1 cellular context compared by ENCODE assay signal in the genomic region with DNA sequence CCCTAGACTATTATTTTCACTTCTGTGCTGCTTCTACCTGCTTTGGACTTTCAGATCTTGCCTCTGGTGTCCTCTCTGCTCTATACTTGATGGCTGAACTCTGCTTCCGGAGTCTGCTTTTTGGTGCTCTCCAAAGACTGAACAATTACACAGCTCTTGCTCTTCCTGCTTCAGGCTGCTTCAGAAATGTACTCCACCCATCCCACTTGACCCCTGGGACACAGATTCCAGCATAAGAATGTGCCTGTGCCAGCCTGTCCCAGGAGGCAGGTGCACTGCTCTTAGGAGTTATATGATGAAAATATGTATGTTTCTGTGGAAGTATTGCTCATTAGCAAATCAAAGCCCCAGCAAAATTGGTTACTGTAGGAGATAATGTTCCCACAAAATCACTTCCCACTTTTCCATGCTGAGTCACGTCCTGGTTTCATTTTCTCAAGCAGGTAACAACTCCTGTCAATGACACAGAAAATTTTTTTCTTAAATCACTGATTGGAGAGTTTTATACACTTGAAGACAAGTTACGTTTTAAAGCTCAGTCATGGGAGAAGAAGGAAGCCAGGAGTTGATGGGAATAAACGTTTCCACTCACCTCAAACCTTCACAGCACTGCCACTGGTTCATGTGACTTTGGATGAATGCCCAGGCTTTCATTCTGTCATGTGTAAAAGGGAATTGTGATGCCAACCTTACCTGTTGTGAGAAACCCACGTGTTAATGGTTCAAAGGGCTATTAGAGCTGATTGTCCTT.
TF ChIP-seq lines count a peak whose summit lies in the region.

No MANE protein-coding gene starts in this region.

TF ChIP-seq in GM23338, 12 proteins besides CTCF, POLR2A, EP300 and RAD21 (continued from another document):
- TF ChIP-seq ZNF462 (CRISPR knock-in tag; IDR thresholded peaks at IDR 0.05) (no peak), CREB1 (CRISPR knock-in tag; IDR thresholded peaks at IDR 0.05; ENCODE audit: low read depth) (no peak), EZH2 (IDR thresholded peaks at IDR 0.05; ENCODE audit: low read depth, unreplicated experiment) (no peak), JUNB (IDR thresholded peaks at IDR 0.05; ENCODE audit: unreplicated experiment) (no peak), ZNF331 (CRISPR knock-in tag; IDR thresholded peaks at IDR 0.05; ENCODE audit: low read depth) (no peak), EZH2phosphoT487 (IDR thresholded peaks at IDR 0.05; ENCODE audit: unreplicated experiment) (no peak), ZNF114 (CRISPR knock-in tag; IDR thresholded peaks at IDR 0.05) (no peak), POLR2AphosphoS5 (IDR thresholded peaks at IDR 0.05; ENCODE audit: low read depth) (no peak)
- TF ChIP-seq, protein P1, sequence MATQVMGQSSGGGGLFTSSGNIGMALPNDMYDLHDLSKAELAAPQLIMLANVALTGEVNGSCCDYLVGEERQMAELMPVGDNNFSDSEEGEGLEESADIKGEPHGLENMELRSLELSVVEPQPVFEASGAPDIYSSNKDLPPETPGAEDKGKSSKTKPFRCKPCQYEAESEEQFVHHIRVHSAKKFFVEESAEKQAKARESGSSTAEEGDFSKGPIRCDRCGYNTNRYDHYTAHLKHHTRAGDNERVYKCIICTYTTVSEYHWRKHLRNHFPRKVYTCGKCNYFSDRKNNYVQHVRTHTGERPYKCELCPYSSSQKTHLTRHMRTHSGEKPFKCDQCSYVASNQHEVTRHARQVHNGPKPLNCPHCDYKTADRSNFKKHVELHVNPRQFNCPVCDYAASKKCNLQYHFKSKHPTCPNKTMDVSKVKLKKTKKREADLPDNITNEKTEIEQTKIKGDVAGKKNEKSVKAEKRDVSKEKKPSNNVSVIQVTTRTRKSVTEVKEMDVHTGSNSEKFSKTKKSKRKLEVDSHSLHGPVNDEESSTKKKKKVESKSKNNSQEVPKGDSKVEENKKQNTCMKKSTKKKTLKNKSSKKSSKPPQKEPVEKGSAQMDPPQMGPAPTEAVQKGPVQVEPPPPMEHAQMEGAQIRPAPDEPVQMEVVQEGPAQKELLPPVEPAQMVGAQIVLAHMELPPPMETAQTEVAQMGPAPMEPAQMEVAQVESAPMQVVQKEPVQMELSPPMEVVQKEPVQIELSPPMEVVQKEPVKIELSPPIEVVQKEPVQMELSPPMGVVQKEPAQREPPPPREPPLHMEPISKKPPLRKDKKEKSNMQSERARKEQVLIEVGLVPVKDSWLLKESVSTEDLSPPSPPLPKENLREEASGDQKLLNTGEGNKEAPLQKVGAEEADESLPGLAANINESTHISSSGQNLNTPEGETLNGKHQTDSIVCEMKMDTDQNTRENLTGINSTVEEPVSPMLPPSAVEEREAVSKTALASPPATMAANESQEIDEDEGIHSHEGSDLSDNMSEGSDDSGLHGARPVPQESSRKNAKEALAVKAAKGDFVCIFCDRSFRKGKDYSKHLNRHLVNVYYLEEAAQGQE (IDR thresholded peaks at IDR 0.05; ENCODE audit: unreplicated experiment): no peak
- TF ChIP-seq, protein P2, sequence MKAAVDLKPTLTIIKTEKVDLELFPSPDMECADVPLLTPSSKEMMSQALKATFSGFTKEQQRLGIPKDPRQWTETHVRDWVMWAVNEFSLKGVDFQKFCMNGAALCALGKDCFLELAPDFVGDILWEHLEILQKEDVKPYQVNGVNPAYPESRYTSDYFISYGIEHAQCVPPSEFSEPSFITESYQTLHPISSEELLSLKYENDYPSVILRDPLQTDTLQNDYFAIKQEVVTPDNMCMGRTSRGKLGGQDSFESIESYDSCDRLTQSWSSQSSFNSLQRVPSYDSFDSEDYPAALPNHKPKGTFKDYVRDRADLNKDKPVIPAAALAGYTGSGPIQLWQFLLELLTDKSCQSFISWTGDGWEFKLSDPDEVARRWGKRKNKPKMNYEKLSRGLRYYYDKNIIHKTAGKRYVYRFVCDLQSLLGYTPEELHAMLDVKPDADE (IDR thresholded peaks at IDR 0.05): no peak
